26 cellular contexts compared by ENCODE assay signal in the genomic region with DNA sequence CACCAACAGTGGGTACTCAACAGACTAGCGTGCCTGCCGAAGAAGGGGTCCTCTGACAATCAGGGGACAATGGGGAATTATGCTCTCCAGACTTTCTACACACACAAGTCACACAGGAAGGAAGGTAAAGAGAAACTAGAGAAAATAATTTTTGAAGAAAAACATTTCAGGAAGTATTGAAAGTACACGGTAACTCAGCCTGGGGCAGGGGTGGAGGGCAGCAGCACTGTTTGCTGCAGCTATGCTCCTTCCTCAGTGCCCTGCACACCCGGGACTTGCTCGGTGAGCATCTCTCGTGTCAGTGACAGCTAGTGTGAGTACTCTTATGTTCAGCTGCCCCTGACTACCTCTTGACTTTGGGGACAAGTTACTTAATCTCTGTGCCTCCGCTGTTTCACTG. TPM values are rescaled to one million over a fixed set of nuclear protein-coding genes. Genes with fewer than 3 reads are reported as not detected.
DNase-seq lines count a peak whose midpoint lies in the region; ATAC-seq, FAIRE-seq and TF ChIP-seq lines count a peak whose summit lies in the region.
"Had no signal": no experiment of that assay in that cellular context is flagged by ENCODE, and none has a peak within 500 bp of the region (broad histone marks: within the 10 kb centered on the region; RNA-seq: fewer than 3 reads in every experiment).

No MANE protein-coding gene starts in this region.

- H3K27me3 Mint-ChIP-seq in activated T-cell treated with anti-CD3 and anti-CD28 coated beads, Interleukin-2, amount 50 U/mL, for 24 hours, result no peaks in the 10 kb centered on the region

- WGBS in small intestine, 3 donors, result 86 to 94% (median 90%) methylated on average over 7 of the region's 7 CpGs

- no peaks in the 10 kb centered on the region for H3K9me3 ChIP-seq in small intestine (ENCODE audit: control insufficient read depth, low read depth)
- H3K9me3 ChIP-seq: A549, esophagus muscularis mucosa, right atrium auricular region, testis had no signal

- ATAC-seq in Right ventricle myocardium superior (ENCODE audit: poor library complexity) (no peak), HG03520 (IDR thresholded peaks at IDR 0.05; ENCODE audit: unreplicated experiment) (no peak)
- ATAC-seq: A549 had no signal

- no peak for DNase-seq in activated T-cell treated with anti-CD3 and anti-CD28 coated beads, Interleukin-2, amount 50 U/mL, for 24 hours
- DNase-seq in activated T-cell treated with anti-CD3 and anti-CD28 coated beads, Interleukin-2, amount 50 U/mL, for 1 hour, result no peak
- DNase-seq in NB4 (ENCODE audit: low read depth) (peak; percentile 31), caudate nucleus (lab: John Stamatoyannopoulos, UW) (no peak), small intestine (no peak), Right ventricle myocardium superior (no peak), NCI-H2227 (lab: John Stamatoyannopoulos, UW; ENCODE audit: unreplicated experiment) (no peak)
- DNase-seq: activated CD4-positive, alpha-beta T cell treated with anti-CD3 and anti-CD28 coated beads, Interleukin-2, amount 50 U/mL, for 4 hours; anterior cingulate cortex; central memory CD4-positive, alpha-beta T cell; kidney glomerular epithelial cell; mammary epithelial cell; NCI-H146; NCI-H2171 treated with DMSO at 0.1 percent for 48 hours; NCI-H748 treated with DMSO at 0.1 percent for 48 hours; stimulated activated CD4-positive, alpha-beta T cell treated with anti-CD3 and anti-CD28 coated beads, Interleukin-15, amount 100 ng/mL, for 24 hours; SW 1271; testis had no signal

- TF ChIP-seq CTCF in NB4 (IDR thresholded peaks at IDR 0.05; ENCODE audit: low read depth, low read length), result no peak

- no peak for TF ChIP-seq POLR2A in NB4 (IDR thresholded peaks at IDR 0.05; ENCODE audit: extremely low read depth, insufficient read length)

- H3K36me3 Mint-ChIP-seq in activated T-cell treated with anti-CD3 and anti-CD28 coated beads, Interleukin-2, amount 50 U/mL, for 24 hours (ENCODE audit: low read depth), result peaks cover 60% of the 10 kb centered on the region

- peaks cover 18 to 25% of the 10 kb centered on the region in 2 donors for H3K4me1 ChIP-seq in small intestine (ENCODE audit: control insufficient read depth in 2 of 2, insufficient read depth in 1 of 2, low read depth in 1 of 2, low read length in 1 of 2)
- H3K4me1 ChIP-seq: testis had no signal

- no peaks in the 10 kb centered on the region for H3K27me3 ChIP-seq in small intestine (ENCODE audit: control insufficient read depth in 2 of 2, insufficient read depth in 2 of 2, low read length in 2 of 2)
- H3K27me3 ChIP-seq: esophagus muscularis mucosa, right atrium auricular region, testis had no signal

- no peaks in the 10 kb centered on the region for H3K9me3 Mint-ChIP-seq in activated T-cell treated with anti-CD3 and anti-CD28 coated beads, Interleukin-2, amount 50 U/mL, for 24 hours

- H3K4me3 ChIP-seq in NB4 (ENCODE audit: low read depth, low read length) (no peak overlapping the region), small intestine (ENCODE audit: low read depth in 1 of 2, low read length in 2 of 2) (no peak overlapping the region)
- H3K4me3 ChIP-seq: A549, esophagus muscularis mucosa, right atrium auricular region, testis had no signal

- peak overlapping the region; percentile 63 for H3K27ac Mint-ChIP-seq in activated T-cell treated with anti-CD3 and anti-CD28 coated beads, Interleukin-2, amount 50 U/mL, for 24 hours

- H3K36me3 ChIP-seq in small intestine (ENCODE audit: control insufficient read depth in 2 of 2, insufficient read depth in 2 of 2, low read length in 2 of 2), result peaks cover 5 to 9% of the 10 kb centered on the region in 2 donors

- H3K4me3 Mint-ChIP-seq in activated T-cell treated with anti-CD3 and anti-CD28 coated beads, Interleukin-2, amount 50 U/mL, for 24 hours, result no peak overlapping the region

- H3K27ac ChIP-seq in caudate nucleus (ENCODE audit: low read depth, low read length) (peak overlapping the region; percentile 7), small intestine (ENCODE audit: low read depth in 1 of 2, low read length in 1 of 2) (peak overlapping the region; percentile 7 to 30)
- H3K27ac ChIP-seq: A549, esophagus muscularis mucosa, right atrium auricular region, testis had no signal

- peaks cover 60% of the 10 kb centered on the region for H3K4me1 Mint-ChIP-seq in activated T-cell treated with anti-CD3 and anti-CD28 coated beads, Interleukin-2, amount 50 U/mL, for 24 hours (ENCODE audit: low read depth)

- FAIRE-seq in small intestine (lab: Jason Lieb, UNC), result no peak
- FAIRE-seq: A549 had no signal

- intact Hi-C loops in Right ventricle myocardium superior (cut with DNase I), result no loop called here

RNA-seq across cellular contexts. Expression of a gene that starts 18.0 kb away (rescaled TPM):
- polyA plus RNA-seq in small intestine, result over 10,000 TPM in 2 of 3 donors, 10 to 100 TPM in 1; 62.3 to 22,236 (median 10,383) TPM
- 8.4 TPM for total RNA-seq in Right ventricle myocardium superior
- total RNA-seq: G401, M059J, mammary epithelial cell, osteocyte had no signal
- polyA plus RNA-seq: BJ had no signal

RNA-seq across cellular contexts. Expression of a gene that starts 25.7 kb away (rescaled TPM):
- polyA plus RNA-seq in small intestine, result over 10,000 TPM in 1 of 3 donors, 1,000 to 10,000 TPM in 1, 100 to 1,000 TPM in 1; 273 to 10,182 (median 4,196) TPM
- 0.46 TPM for total RNA-seq in Right ventricle myocardium superior
- total RNA-seq: esophagus muscularis mucosa, G401, M059J, mammary epithelial cell, osteocyte, right atrium auricular region had no signal
- polyA plus RNA-seq: A549, BJ, mammary epithelial cell had no signal

RNA-seq across cellular contexts. Expression of a gene that starts 32.3 kb away (rescaled TPM):
- 1,000 to 10,000 TPM in 2 of 3 donors, 100 to 1,000 TPM in 1; 338 to 9,049 (median 8,594) TPM for polyA plus RNA-seq in small intestine
- total RNA-seq in Right ventricle myocardium superior, result not detected
- total RNA-seq: G401, M059J, mammary epithelial cell, osteocyte, right atrium auricular region, testis had no signal
- polyA plus RNA-seq: A549, BJ, mammary epithelial cell had no signal
